ENCODE assay signal across 19 cellular contexts in the genomic region with DNA sequence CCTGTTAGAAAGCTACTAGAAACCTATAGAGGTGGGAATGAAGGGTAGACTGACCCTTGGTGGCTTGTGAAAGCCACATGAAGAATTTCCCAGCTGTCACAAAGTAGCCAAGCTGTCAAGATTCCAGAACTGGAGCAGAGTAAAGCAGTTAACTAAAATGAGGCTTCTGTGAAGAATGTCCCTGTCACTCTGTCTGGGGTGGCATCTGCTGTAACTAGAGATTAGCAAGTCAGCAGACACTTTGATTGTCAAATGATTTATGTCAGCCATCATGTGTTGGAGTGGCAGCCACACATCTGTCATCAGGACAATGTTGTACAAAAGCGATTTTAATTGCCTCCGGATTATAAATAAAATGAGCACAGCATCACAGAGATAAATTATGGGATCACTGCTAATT.
"Had no signal": no experiment of that assay in that cellular context is flagged by ENCODE, and none has a peak within 500 bp of the region (broad histone marks: within the 10 kb centered on the region; RNA-seq: fewer than 3 reads in every experiment).

No MANE protein-coding gene starts in this region.

- H3K36me3 ChIP-seq: left lung, tibial nerve, vagina had no signal

- ATAC-seq: activated CD8-positive, alpha-beta T cell treated with anti-CD3 and anti-CD28 coated beads, Interleukin-2, amount 10 ng/mL, durations not matched to agents 7 days and 5 days; activated naive CD4-positive, alpha-beta T cell treated with anti-CD3 and anti-CD28 coated beads, Interleukin-2, amount 50 U/mL, for 72 hours; left lung; natural killer cell treated with Interleukin-12 subunit alpha and Interleukin-12 subunit beta and Interleukin-15 and Interleukin-18, amount 100 ng/mL, for 72 hours had no signal

- H3K4me3 ChIP-seq: left lung, skin epidermis, tibial nerve, vagina had no signal

- DNase-seq: activated CD4-positive, alpha-beta T cell treated with anti-CD3 and anti-CD28 coated beads, Interleukin-2, amount 10 ng/mL, durations not matched to agents 24 days and 14 days; activated CD4-positive, CD25-positive, alpha-beta regulatory T cell; activated CD8-positive, alpha-beta memory T cell treated with anti-CD3 and anti-CD28 coated beads, Interleukin-2, amount 50 U/mL, for 4 hours; activated CD8-positive, alpha-beta T cell treated with anti-CD3 and anti-CD28 coated beads, Interleukin-2, amount 10 ng/mL, durations not matched to agents 7 days and 5 days; activated effector memory CD4-positive, alpha-beta T cell treated with anti-CD3 and anti-CD28 coated beads, Interleukin-2, amount 50 U/mL, for 16 hours; activated T-cell treated with anti-CD3 and anti-CD28 coated beads, Interleukin-2, amount 50 U/mL, for 48 hours; erythroblast; islet precursor cell; left lung; nucleus accumbens; stimulated activated CD4-positive, alpha-beta T cell treated with anti-CD3 and anti-CD28 coated beads, Interleukin-4, amount 100 ng/mL, for 24 hours; stimulated activated naive CD4-positive, alpha-beta T cell; substantia nigra had no signal

- H3K4me3 Mint-ChIP-seq: activated CD4-positive, alpha-beta T cell treated with anti-CD3 and anti-CD28 coated beads, Interleukin-2, amount 10 ng/mL, durations not matched to agents 24 days and 14 days; activated CD8-positive, alpha-beta T cell treated with anti-CD3 and anti-CD28 coated beads, Interleukin-2, amount 10 ng/mL, durations not matched to agents 7 days and 5 days; memory B cell; natural killer cell treated with Interleukin-12 subunit alpha and Interleukin-12 subunit beta and Interleukin-15 and Interleukin-18, amount 100 ng/mL, for 72 hours had no signal

- H3K9me3 ChIP-seq: left lung, tibial nerve, vagina had no signal

- H3K27ac Mint-ChIP-seq: activated CD4-positive, alpha-beta T cell treated with anti-CD3 and anti-CD28 coated beads, Interleukin-2, amount 10 ng/mL, durations not matched to agents 24 days and 14 days; activated CD8-positive, alpha-beta T cell treated with anti-CD3 and anti-CD28 coated beads, Interleukin-2, amount 10 ng/mL, durations not matched to agents 7 days and 5 days; activated naive CD4-positive, alpha-beta T cell treated with anti-CD3 and anti-CD28 coated beads, Interleukin-2, amount 50 U/mL, for 72 hours; memory B cell; natural killer cell treated with Interleukin-12 subunit alpha and Interleukin-12 subunit beta and Interleukin-15 and Interleukin-18, amount 100 ng/mL, for 72 hours had no signal

- H3K27me3 Mint-ChIP-seq: activated CD4-positive, alpha-beta T cell treated with anti-CD3 and anti-CD28 coated beads, Interleukin-2, amount 10 ng/mL, durations not matched to agents 24 days and 14 days; memory B cell; natural killer cell treated with Interleukin-12 subunit alpha and Interleukin-12 subunit beta and Interleukin-15 and Interleukin-18, amount 100 ng/mL, for 72 hours had no signal

- H3K4me1 Mint-ChIP-seq: activated CD4-positive, alpha-beta T cell treated with anti-CD3 and anti-CD28 coated beads, Interleukin-2, amount 10 ng/mL, durations not matched to agents 24 days and 14 days; memory B cell had no signal

- H3K27me3 ChIP-seq: left lung, tibial nerve, vagina had no signal

- H3K27ac ChIP-seq: left lung, skin epidermis, tibial nerve, vagina had no signal

- H3K4me1 ChIP-seq: left lung, tibial nerve, vagina had no signal

- H3K36me3 Mint-ChIP-seq: activated naive CD4-positive, alpha-beta T cell treated with anti-CD3 and anti-CD28 coated beads, Interleukin-2, amount 50 U/mL, for 72 hours; memory B cell; natural killer cell treated with Interleukin-12 subunit alpha and Interleukin-12 subunit beta and Interleukin-15 and Interleukin-18, amount 100 ng/mL, for 72 hours had no signal
